In genomic region chr11:4041731-4042391, GRCh38 we compare ENCODE assay signal across 16 cellular contexts. TPM values are rescaled to one million over a fixed set of nuclear protein-coding genes. Genes with fewer than 3 reads are reported as not detected.
A peak's percentile ranks its signal among the peaks of the same experiment; 100 is the strongest.
DNase-seq lines count a peak whose midpoint lies in the region; ATAC-seq and TF ChIP-seq lines count a peak whose summit lies in the region.
"Had no signal": no experiment of that assay in that cellular context is flagged by ENCODE, and none has a peak within 500 bp of the region (broad histone marks: within the 10 kb centered on the region; RNA-seq: fewer than 3 reads in every experiment).

No MANE protein-coding gene starts in this region.

- no peak overlapping the region for H2BK15ac ChIP-seq in IMR-90 (ENCODE audit: low read depth, low read length)

- dilution Hi-C loops in IMR-90 (cut with HindIII; ENCODE audit: low sequenced_read_pairs, unreplicated experiment): no loop called here

- no peak overlapping the region for H4K5ac ChIP-seq in IMR-90 (ENCODE audit: low read depth, low read length)

- H2BK20ac ChIP-seq in IMR-90 (ENCODE audit: low read depth, low read length): no peak overlapping the region

- no peak overlapping the region for H3K18ac ChIP-seq in IMR-90 (ENCODE audit: low read depth, low read length)

- peaks cover 0 to 11% of the 10 kb centered on the region in 2 experiments; a peak in 3 of 4 replicates for H3K79me1 ChIP-seq in IMR-90 (ENCODE audit: low read depth in 1 of 2, low read length in 2 of 2)

- H3K27ac ChIP-seq in IMR-90 (ENCODE audit: insufficient read depth, low read length) (no peak overlapping the region), neural progenitor cell (no peak overlapping the region)

- H3K23ac ChIP-seq in IMR-90 (ENCODE audit: low read depth, low read length): no peak overlapping the region

- POLR2A ChIA-PET in IMR-90 (lab: Charles Lee; ENCODE audit: unreplicated experiment): no interaction called here
- POLR2A ChIA-PET in naive thymus-derived CD8-positive, alpha-beta T cell (lab: Charles Lee): interaction anchor here (0.6 kb wide), 1 partner anchor 365 kb away, joined by 4 read pairs; no protein-coding TSS in a partner anchor

- H3K9ac ChIP-seq in IMR-90 (ENCODE audit: low read depth, low read length) (no peak overlapping the region), neural progenitor cell (no peak overlapping the region)

- no peak overlapping the region for H3K4ac ChIP-seq in IMR-90 (ENCODE audit: low read depth, low read length)

- H3K4me1 Mint-ChIP-seq in central memory CD8-positive, alpha-beta T cell: peaks cover 59% of the 10 kb centered on the region
- H3K4me1 Mint-ChIP-seq in naive thymus-derived CD8-positive, alpha-beta T cell: peaks cover 33 to 68% (median 54%) of the 10 kb centered on the region in 4 donors
- H3K4me1 Mint-ChIP-seq in neural progenitor cell: no peaks in the 10 kb centered on the region
- H3K4me1 Mint-ChIP-seq: GM23338 had no signal

- H4K20me1 ChIP-seq in IMR-90 (ENCODE audit: insufficient read depth, low read length) (0 out of 2 replicates have a peak, but pooled peaks cover 2% of the 10 kb centered on the region), neural progenitor cell (ENCODE audit: low read depth) (no peaks in the 10 kb centered on the region)

- H3K36me3 Mint-ChIP-seq in central memory CD8-positive, alpha-beta T cell (ENCODE audit: insufficient read depth): no peaks in the 10 kb centered on the region
- peaks cover 0 to 18% (median 0%) of the 10 kb centered on the region in 3 donors for H3K36me3 Mint-ChIP-seq in naive thymus-derived CD8-positive, alpha-beta T cell
- no peaks in the 10 kb centered on the region for H3K36me3 Mint-ChIP-seq in neural progenitor cell

- no peak overlapping the region for H3K4me3 ChIP-seq in IMR-90 (ENCODE audit: insufficient read depth, low read depth, low read length)
- no peak overlapping the region for H3K4me3 ChIP-seq in neural progenitor cell
- H3K4me3 ChIP-seq: GM23338 had no signal

- intact Hi-C loops in IMR-90 (cut with micrococcal nuclease): no loop called here

- CTCF ChIA-PET in IMR-90 (lab: Yijun Ruan, JAX): interaction anchor here (1.1 kb wide), 1 partner anchor 31 kb away, joined by 4 read pairs; no protein-coding TSS in a partner anchor

- no peak overlapping the region for H2AK5ac ChIP-seq in IMR-90 (ENCODE audit: low read depth, low read length)

- 0 out of 2 replicates have a peak, but pooled peaks cover 4% of the 10 kb centered on the region for H3K9me1 ChIP-seq in IMR-90 (ENCODE audit: insufficient read depth, low read length)

- no peak overlapping the region for H2AK9ac ChIP-seq in IMR-90 (replicated peaks; ENCODE audit: low read depth, low read length, poor library complexity)

- no peak overlapping the region for H2BK5ac ChIP-seq in IMR-90 (ENCODE audit: low read depth, low read length, poor library complexity, severe bottlenecking)

- in situ Hi-C loops in IMR-90 (cut with MboI; ENCODE audit: low sequenced_read_pairs): no loop called here

- H3K9me3 Mint-ChIP-seq in central memory CD8-positive, alpha-beta T cell: no peaks in the 10 kb centered on the region
- no peaks in the 10 kb centered on the region for H3K9me3 Mint-ChIP-seq in naive thymus-derived CD8-positive, alpha-beta T cell
- H3K9me3 Mint-ChIP-seq in neural progenitor cell: peaks cover 6% of the 10 kb centered on the region
- H3K9me3 Mint-ChIP-seq: CD8-positive, alpha-beta memory T cell had no signal

- no CpG with 5 or more reads among the region's 6 CpGs for WGBS in IMR-90 (ENCODE audit: extremely low coverage in 2 of 2, insufficient read length in 1 of 2), 2 experiments

- DNase-seq in IMR-90: peak; percentile 31
- peak; percentile 12 for DNase-seq in NCI-H2196 treated with DMSO at 0.1 percent for 48 hours (lab: John Stamatoyannopoulos, UW; ENCODE audit: unreplicated experiment)
- DNase-seq in central memory CD8-positive, alpha-beta T cell (ENCODE audit: low spot score in 2 of 2): no peak
- no peak for DNase-seq in naive thymus-derived CD8-positive, alpha-beta T cell
- DNase-seq in neural progenitor cell (ENCODE audit: low spot score): no peak
- no peak for DNase-seq in SW480 (ENCODE audit: low spot score)
- no peak for DNase-seq in Ammon's horn (ENCODE audit: low spot score)
- DNase-seq: BE2C; CD8-positive, alpha-beta memory T cell; DMS 273 treated with DMSO at 0.1 percent for 48 hours; NCI-H1092; NCI-H510A; Right ventricle myocardium superior had no signal

- no peaks in the 10 kb centered on the region for H3K27me3 Mint-ChIP-seq in central memory CD8-positive, alpha-beta T cell
- H3K27me3 Mint-ChIP-seq in naive thymus-derived CD8-positive, alpha-beta T cell: no peaks in the 10 kb centered on the region
- peaks cover 2% of the 10 kb centered on the region for H3K27me3 Mint-ChIP-seq in neural progenitor cell (ENCODE audit: insufficient read depth, low read depth)
- H3K27me3 Mint-ChIP-seq: CD8-positive, alpha-beta memory T cell had no signal

- no peak overlapping the region for H4K8ac ChIP-seq in IMR-90 (ENCODE audit: low read depth in 2 of 2, low read length in 2 of 2)

- no peak overlapping the region for H3K14ac ChIP-seq in IMR-90 (replicated peaks; ENCODE audit: low read depth, low read length)

- H3K4me2 ChIP-seq in IMR-90 (ENCODE audit: low read depth, low read length) (no peak overlapping the region), neural progenitor cell (no peak overlapping the region)
- H3K4me2 ChIP-seq: GM23338 had no signal

- H3K4me1 ChIP-seq in IMR-90 (ENCODE audit: control insufficient read depth, insufficient read depth, low read length): peaks cover 4% of the 10 kb centered on the region
- no peaks in the 10 kb centered on the region for H3K4me1 ChIP-seq in neural progenitor cell

- H3K56ac ChIP-seq in IMR-90 (ENCODE audit: extremely low read depth, insufficient read depth, low read length): no peak overlapping the region

- no peak for TF ChIP-seq RAD21 in IMR-90 (IDR thresholded peaks at IDR 0.05; ENCODE audit: low read length)

- no peak overlapping the region for H2BK120ac ChIP-seq in IMR-90 (ENCODE audit: low read depth, low read length)

- H4K91ac ChIP-seq in IMR-90 (ENCODE audit: insufficient read depth, low read depth, low read length): no peak overlapping the region

- H3K27me3 ChIP-seq in IMR-90 (ENCODE audit: control insufficient read depth, insufficient read depth, low read length) (no peaks in the 10 kb centered on the region), neural progenitor cell (no peaks in the 10 kb centered on the region)
- H3K27me3 ChIP-seq: BE2C had no signal

- no peaks in the 10 kb centered on the region for H3F3A ChIP-seq in neural progenitor cell (ENCODE audit: low read depth)

- no TSS peak for BruUV-seq in IMR-90 (replicated peaks; lab: Mats Ljungman, UMichigan)

- ATAC-seq in IMR-90 (ENCODE audit: low read depth) (no peak), GM18873 (IDR thresholded peaks at IDR 0.05; ENCODE audit: low FRiP score, unreplicated experiment) (no peak)
- ATAC-seq in central memory CD8-positive, alpha-beta T cell (replicated peaks; ENCODE audit: extremely low read depth, poor library complexity, severe bottlenecking): no peak
- no peak for ATAC-seq in naive thymus-derived CD8-positive, alpha-beta T cell
- ATAC-seq: GM23338, Panc1 had no signal

- H3K4me3 Mint-ChIP-seq in central memory CD8-positive, alpha-beta T cell: no peak overlapping the region
- H3K4me3 Mint-ChIP-seq in naive thymus-derived CD8-positive, alpha-beta T cell: no peak overlapping the region
- no peak overlapping the region for H3K4me3 Mint-ChIP-seq in neural progenitor cell
- H3K4me3 Mint-ChIP-seq: CD8-positive, alpha-beta memory T cell; GM23338 had no signal

- no peaks in the 10 kb centered on the region for H3K36me3 ChIP-seq in IMR-90 (ENCODE audit: control insufficient read depth, insufficient read depth, low read length)
- H3K36me3 ChIP-seq in neural progenitor cell: no peaks in the 10 kb centered on the region
- H3K36me3 ChIP-seq: BE2C had no signal

- no peaks in the 10 kb centered on the region for H3K79me2 ChIP-seq in neural progenitor cell (ENCODE audit: low read depth)

- H3K9me3 ChIP-seq in IMR-90 (ENCODE audit: control insufficient read depth, insufficient read depth, low read length): no peaks in the 10 kb centered on the region
- H3K9me3 ChIP-seq in neural progenitor cell (ENCODE audit: low read depth): no peaks in the 10 kb centered on the region
- H3K9me3 ChIP-seq: BE2C had no signal

- H2AFZ ChIP-seq in IMR-90 (replicated peaks; ENCODE audit: low read length, poor library complexity) (no peak overlapping the region), neural progenitor cell (replicated peaks) (no peak overlapping the region)
- H2AFZ ChIP-seq: GM23338 had no signal

- TF ChIP-seq CTCF in IMR-90 (conservative IDR thresholded peaks at IDR 0.05; ENCODE audit: low read depth, low read length): no peak
- no peak for TF ChIP-seq CTCF in neural progenitor cell (IDR thresholded peaks at IDR 0.05)

- H3K27ac Mint-ChIP-seq in central memory CD8-positive, alpha-beta T cell (ENCODE audit: low read depth): peak overlapping the region; percentile 19
- H3K27ac Mint-ChIP-seq in naive thymus-derived CD8-positive, alpha-beta T cell: peak overlapping the region in 7 of 10 donors; percentile 2 to 63 (median 37)
- no peak overlapping the region for H3K27ac Mint-ChIP-seq in neural progenitor cell
- H3K27ac Mint-ChIP-seq: GM23338 had no signal

- no peak for TF ChIP-seq POLR2A in IMR-90 (IDR thresholded peaks at IDR 0.05; ENCODE audit: low read depth, low read length)

TF ChIP-seq in IMR-90, 13 proteins besides CTCF, POLR2A, EP300 and RAD21:
- TF ChIP-seq, protein P1, sequence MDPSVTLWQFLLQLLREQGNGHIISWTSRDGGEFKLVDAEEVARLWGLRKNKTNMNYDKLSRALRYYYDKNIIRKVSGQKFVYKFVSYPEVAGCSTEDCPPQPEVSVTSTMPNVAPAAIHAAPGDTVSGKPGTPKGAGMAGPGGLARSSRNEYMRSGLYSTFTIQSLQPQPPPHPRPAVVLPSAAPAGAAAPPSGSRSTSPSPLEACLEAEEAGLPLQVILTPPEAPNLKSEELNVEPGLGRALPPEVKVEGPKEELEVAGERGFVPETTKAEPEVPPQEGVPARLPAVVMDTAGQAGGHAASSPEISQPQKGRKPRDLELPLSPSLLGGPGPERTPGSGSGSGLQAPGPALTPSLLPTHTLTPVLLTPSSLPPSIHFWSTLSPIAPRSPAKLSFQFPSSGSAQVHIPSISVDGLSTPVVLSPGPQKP (IDR thresholded peaks at IDR 0.05; ENCODE audit: borderline replicate concordance, low read depth, low read length): no peak
- TF ChIP-seq RFX5 (IDR thresholded peaks at IDR 0.05; ENCODE audit: low read depth, low read length): no peak

RNA-seq across cellular contexts. Expression of gene RRM1, which starts 52.7 kb away (rescaled TPM):
- total RNA-seq in IMR-90 (2012; rRNA removed) (154 and 183 TPM in 2 replicates), neural progenitor cell (ENCODE audit: low replicate concordance) (192 and 264 TPM in 2 replicates)
- 44.4 and 55.1 TPM in 2 replicates for polyA plus RNA-seq in IMR-90 (2012; rRNA removed)
- polyA plus RNA-seq in IMR-90 (2012; cell fraction: cytosol; rRNA removed): 39.7 and 60.0 TPM in 2 replicates
- polyA plus RNA-seq in IMR-90 (2012; cell fraction: nucleus; rRNA removed; ENCODE audit: low replicate concordance): 26.1 and 26.7 TPM in 2 replicates
- 10 to 100 TPM; 22.6 to 29.8 TPM for total RNA-seq in naive thymus-derived CD8-positive, alpha-beta T cell
- 10 to 100 TPM; 26.2 to 39.3 (median 27.0) TPM for polyA plus RNA-seq in naive thymus-derived CD8-positive, alpha-beta T cell

Comparison
In these comparisons a context has a peak if more than half of its experiments do, and no peak if none do; other contexts are left out.
1. DNase-seq: peak in IMR-90 (single experiment) and NCI-H2196 treated with DMSO at 0.1 percent for 48 hours (single experiment); none in central memory CD8-positive, alpha-beta T cell (0 of 2), naive thymus-derived CD8-positive, alpha-beta T cell (0 of 10), neural progenitor cell (single experiment), SW480 (single experiment) and Ammon's horn (single experiment).